ENCODE assay signal across 9 cellular contexts in the genomic region with DNA sequence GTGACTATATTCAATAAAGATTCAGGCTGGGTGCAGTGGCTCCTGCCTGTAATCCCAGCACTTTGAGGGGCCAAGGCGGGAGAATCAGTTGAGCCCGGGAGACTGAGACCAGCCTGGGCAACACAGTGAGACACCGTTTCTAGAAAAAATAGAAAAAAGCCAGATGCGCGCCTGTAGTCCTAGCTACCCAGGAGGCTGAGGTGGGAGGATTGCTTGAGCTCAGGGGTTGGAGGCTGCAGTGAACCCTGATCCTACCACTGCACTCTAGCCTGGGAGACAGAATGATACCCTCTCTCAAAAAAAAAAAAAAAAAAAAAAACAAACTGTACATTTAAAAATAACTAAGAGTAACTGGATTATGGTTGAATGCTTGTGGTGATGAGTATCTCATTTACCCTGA. TPM values are rescaled to one million over a fixed set of nuclear protein-coding genes. Genes with fewer than 3 reads are reported as not detected.
DNase-seq lines count a peak whose midpoint lies in the region; ATAC-seq and TF ChIP-seq lines count a peak whose summit lies in the region.
"Had no signal": no experiment of that assay in that cellular context is flagged by ENCODE, and none has a peak within 500 bp of the region (broad histone marks: within the 10 kb centered on the region; RNA-seq: fewer than 3 reads in every experiment).

No MANE protein-coding gene starts in this region.

- H3K4me1 ChIP-seq in CD8-positive, alpha-beta memory T cell (ENCODE audit: insufficient read depth, low read length) = peaks cover 17% of the 10 kb centered on the region
- H3K4me1 ChIP-seq in OCI-LY1 (ENCODE audit: insufficient read depth, low read length, severe bottlenecking) (peaks cover 19% of the 10 kb centered on the region), parathyroid adenoma (no peaks in the 10 kb centered on the region)

- H3K4me2 ChIP-seq in OCI-LY1 (ENCODE audit: low read length) = peak overlapping the region; percentile 87
- H3K4me2 ChIP-seq in parathyroid adenoma (ENCODE audit: low read length) = peak overlapping the region; percentile 97

- no peaks in the 10 kb centered on the region for H3K9me3 ChIP-seq in CD8-positive, alpha-beta memory T cell (ENCODE audit: low read length)
- H3K9me3 ChIP-seq in OCI-LY1 (ENCODE audit: low read length) (no peaks in the 10 kb centered on the region), parathyroid adenoma (ENCODE audit: control insufficient read depth, low read length) (no peaks in the 10 kb centered on the region)

- H4K20me1 ChIP-seq in OCI-LY1 (ENCODE audit: insufficient read depth, low read length) = no peaks in the 10 kb centered on the region

- POLR2A ChIA-PET in CD8-positive, alpha-beta memory T cell (lab: Charles Lee) = no interaction called here

- H3K4me3 ChIP-seq in CD8-positive, alpha-beta memory T cell (ENCODE audit: low read length) = no peak overlapping the region
- H3K4me3 ChIP-seq in OCI-LY1 (ENCODE audit: low read depth, low read length, poor library complexity, severe bottlenecking) (peak overlapping the region; percentile 96), epithelial cell of esophagus (ENCODE audit: low read length) (peak overlapping the region; percentile 86), parathyroid adenoma (ENCODE audit: low read depth, low read length) (peak overlapping the region; percentile 94)

- H3K36me3 ChIP-seq in CD8-positive, alpha-beta memory T cell (ENCODE audit: insufficient read depth, low read length) = no peaks in the 10 kb centered on the region
- H3K36me3 ChIP-seq in OCI-LY1 (ENCODE audit: insufficient read depth, low read length) (no peaks in the 10 kb centered on the region), parathyroid adenoma (ENCODE audit: control insufficient read depth, insufficient read depth, low read length) (no peaks in the 10 kb centered on the region)

- no peak overlapping the region for H3K27ac Mint-ChIP-seq in CD8-positive, alpha-beta memory T cell

- H3K36me3 Mint-ChIP-seq in CD8-positive, alpha-beta memory T cell = peaks cover 0 to 13% (median 0%) of the 10 kb centered on the region in 3 donors

- no peaks in the 10 kb centered on the region for H3K9me2 ChIP-seq in OCI-LY1 (ENCODE audit: low read depth, low read length)

- H3K27me3 Mint-ChIP-seq in CD8-positive, alpha-beta memory T cell = no peaks in the 10 kb centered on the region

- no peaks in the 10 kb centered on the region for H3F3A ChIP-seq in OCI-LY1 (ENCODE audit: insufficient read depth, low read length)

- H3K4me1 Mint-ChIP-seq in CD8-positive, alpha-beta memory T cell = peaks cover 0 to 11% (median 6%) of the 10 kb centered on the region in 3 donors

- H2AFZ ChIP-seq in OCI-LY1 (ENCODE audit: low read length) (no peak overlapping the region), parathyroid adenoma (no peak overlapping the region)

- H3K9ac ChIP-seq in OCI-LY1 (ENCODE audit: low read length) (no peak overlapping the region), parathyroid adenoma (no peak overlapping the region)

- CTCF ChIA-PET in CD8-positive, alpha-beta memory T cell (lab: Charles Lee) = interaction anchor here (1.3 to 1.8 kb wide), 2 partner anchors 9 to 189 kb away, joined by 3 to 7 read pairs; a partner anchor contains a TSS

- no peak for TF ChIP-seq CTCF in OCI-LY1 (IDR thresholded peaks at IDR 0.05; ENCODE audit: low read length)
- TF ChIP-seq CTCF in epithelial cell of esophagus (IDR thresholded peaks at IDR 0.05; ENCODE audit: insufficient read depth, low read depth, low read length, missing control alignments) = no peak
- TF ChIP-seq CTCF in parathyroid adenoma (IDR thresholded peaks at IDR 0.05) = no peak

- no peak for ATAC-seq in GM19395 (IDR thresholded peaks at IDR 0.05; ENCODE audit: unreplicated experiment)

- no peaks in the 10 kb centered on the region for H3K27me3 ChIP-seq in CD8-positive, alpha-beta memory T cell (ENCODE audit: insufficient read depth, low read length, poor library complexity, severe bottlenecking)
- no peaks in the 10 kb centered on the region for H3K27me3 ChIP-seq in OCI-LY1 (ENCODE audit: insufficient read depth, low read length)
- H3K27me3 ChIP-seq in parathyroid adenoma (ENCODE audit: control insufficient read depth, insufficient read depth, low read length) = no peaks in the 10 kb centered on the region

- peaks cover 9% of the 10 kb centered on the region; the same call in 1 of the 2 replicates for H3K79me2 ChIP-seq in OCI-LY1 (ENCODE audit: insufficient read depth, low read length)
- peaks cover 2% of the 10 kb centered on the region for H3K79me2 ChIP-seq in parathyroid adenoma

- TF ChIP-seq POLR2A in erythroblast (IDR thresholded peaks at IDR 0.05; ENCODE audit: low read length) = no peak

- H3K9me3 Mint-ChIP-seq in CD8-positive, alpha-beta memory T cell = no peaks in the 10 kb centered on the region

- H3K4me3 Mint-ChIP-seq in CD8-positive, alpha-beta memory T cell = peak overlapping the region; percentile 38 to 99 (median 99)

- DNase-seq in CD8-positive, alpha-beta memory T cell = no peak
- no peak for DNase-seq in epithelial cell of esophagus (ENCODE audit: low read depth)
- DNase-seq in inferior parietal cortex (ENCODE audit: extremely low spot score) = no peak
- DNase-seq in NCI-H1417 (lab: John Stamatoyannopoulos, UW) = no peak
- no peak for DNase-seq in erythroblast (lab: John Stamatoyannopoulos, UW)
- DNase-seq: NCI-H1694 had no signal

- peak overlapping the region; percentile 81 for H3K27ac ChIP-seq in CD8-positive, alpha-beta memory T cell (ENCODE audit: low read depth, low read length)
- H3K27ac ChIP-seq in OCI-LY1 (ENCODE audit: low read depth, low read length, poor library complexity, severe bottlenecking) = no peak overlapping the region
- no peak overlapping the region for H3K27ac ChIP-seq in parathyroid adenoma

RNA-seq across cellular contexts. Expression of a gene that starts 1.1 kb away (rescaled TPM):
- 1 to 10 TPM; 4.3 to 5.5 TPM for total RNA-seq in CD8-positive, alpha-beta memory T cell
- 1.6 TPM for polyA plus RNA-seq in CD8-positive, alpha-beta memory T cell
